ENCODE assay signal across 8 cellular contexts in genomic region chr12:69534389-69534822, GRCh38. TPM values are rescaled to one million over a fixed set of nuclear protein-coding genes. Genes with fewer than 3 reads are reported as not detected.
DNase-seq lines count a peak whose midpoint lies in the region; ATAC-seq, FAIRE-seq and TF ChIP-seq lines count a peak whose summit lies in the region.

No MANE protein-coding gene starts in this region.

- peaks cover 85% of the 10 kb centered on the region for H3K79me2 ChIP-seq in smooth muscle cell (ENCODE audit: low read depth)

- no peaks in the 10 kb centered on the region for H3K27me3 ChIP-seq in smooth muscle cell (ENCODE audit: low read depth)

- DNase-seq in activated naive CD4-positive, alpha-beta T cell treated with Interleukin-2 at 50 U/mL for 16 hours, result peak; percentile 29
- DNase-seq in activated naive CD4-positive, alpha-beta T cell (lab: John Stamatoyannopoulos, UW), result no peak
- DNase-seq in NCI-H446 treated with DMSO at 0.1 percent for 48 hours (lab: John Stamatoyannopoulos, UW) (peak; percentile 81), caudate nucleus (lab: John Stamatoyannopoulos, UW) (peak in 41 of 61 donors; percentile 5 to 88 (median 41)), smooth muscle cell (lab: John Stamatoyannopoulos, UW; ENCODE audit: unreplicated experiment) (no peak), SIG-M5 treated with dmso at 0.1 percent for 504 hours (lab: John Stamatoyannopoulos, UW; ENCODE audit: unreplicated experiment) (no peak)

- H3K4me2 ChIP-seq in smooth muscle cell, result peak overlapping the region; percentile 77

- H3K4me3 ChIP-seq in smooth muscle cell, result peak overlapping the region; percentile 3

- ATAC-seq in HG02870 (IDR thresholded peaks at IDR 0.05; ENCODE audit: unreplicated experiment), result peak; percentile 98

- 6% methylated on average over 3 of the region's 3 CpGs for WGBS in smooth muscle cell (ENCODE audit: low lambda C conversion rate)

- peaks cover 21% of the 10 kb centered on the region for H3K4me1 ChIP-seq in smooth muscle cell (ENCODE audit: low read depth)

- H3K27ac ChIP-seq in caudate nucleus (ENCODE audit: low read depth, low read length) (peak overlapping the region; percentile 83), smooth muscle cell (ENCODE audit: low read depth) (peak overlapping the region; percentile 98)

- H3K9me3 ChIP-seq in smooth muscle cell (replicated peaks; ENCODE audit: low read depth), result no peaks in the 10 kb centered on the region

- H3F3A ChIP-seq in smooth muscle cell (ENCODE audit: low read depth), result peaks cover 30% of the 10 kb centered on the region

- no peaks in the 10 kb centered on the region for H4K20me1 ChIP-seq in smooth muscle cell (ENCODE audit: low read depth)

- no peak for TF ChIP-seq CTCF in smooth muscle cell (IDR thresholded peaks at IDR 0.05; ENCODE audit: borderline replicate concordance, insufficient read depth, poor library complexity, severe bottlenecking)

- peak; percentile 97 for FAIRE-seq in islet of Langerhans (lab: Jason Lieb, UNC)

- H3K36me3 ChIP-seq in smooth muscle cell (ENCODE audit: low read depth), result no peaks in the 10 kb centered on the region

- H2AFZ ChIP-seq in smooth muscle cell (ENCODE audit: low read depth), result no peak overlapping the region

- peak overlapping the region; percentile 90 for H3K9ac ChIP-seq in smooth muscle cell (ENCODE audit: low read depth)

RNA-seq across cellular contexts. Expression of gene CCT2, which starts 50.9 kb away (rescaled TPM):
- total RNA-seq in smooth muscle cell, result 236 and 280 TPM in 2 replicates
- polyA plus RNA-seq in smooth muscle cell, result 151 and 171 TPM in 2 replicates

Comparison
In these comparisons a context has a peak if more than half of its experiments do, and no peak if none do; other contexts are left out.
1. DNase-seq: peak in activated naive CD4-positive, alpha-beta T cell treated with Interleukin-2 at 50 U/mL for 16 hours (single experiment), NCI-H446 treated with DMSO at 0.1 percent for 48 hours (single experiment) and caudate nucleus (41 of 61); none in activated naive CD4-positive, alpha-beta T cell (0 of 4), smooth muscle cell (single experiment) and SIG-M5 treated with dmso at 0.1 percent for 504 hours (single experiment).